15 cellular contexts compared by ENCODE assay signal in genomic region chr11:127620660-127621059, GRCh38.
"Had no signal": no experiment of that assay in that cellular context is flagged by ENCODE, and none has a peak within 500 bp of the region (broad histone marks: within the 10 kb centered on the region; RNA-seq: fewer than 3 reads in every experiment).

No MANE protein-coding gene starts in this region.

- H3K4me3 Mint-ChIP-seq: activated CD4-positive, alpha-beta T cell treated with anti-CD3 and anti-CD28 coated beads, Interleukin-2, amount 10 ng/mL, durations not matched to agents 24 days and 14 days; activated naive CD4-positive, alpha-beta T cell treated with anti-CD3 and anti-CD28 coated beads, Interleukin-2, amount 50 U/mL, for 24 hours; brain; endodermal cell; naive thymus-derived CD8-positive, alpha-beta T cell; WTC11 had no signal

- H3K27me3 ChIP-seq: neutrophil, stomach had no signal

- H3K36me3 ChIP-seq: neutrophil, stomach, thoracic aorta had no signal

- H3K27me3 Mint-ChIP-seq: activated CD4-positive, alpha-beta T cell treated with anti-CD3 and anti-CD28 coated beads, Interleukin-2, amount 10 ng/mL, durations not matched to agents 24 days and 14 days; activated naive CD4-positive, alpha-beta T cell treated with anti-CD3 and anti-CD28 coated beads, Interleukin-2, amount 50 U/mL, for 24 hours; brain had no signal

- DNase-seq: activated CD4-positive, alpha-beta T cell treated with anti-CD3 and anti-CD28 coated beads, Interleukin-2, amount 10 ng/mL, durations not matched to agents 24 days and 14 days; endodermal cell; left colon; mucosa of descending colon; naive thymus-derived CD8-positive, alpha-beta T cell; retina; stimulated activated CD4-positive, alpha-beta T cell treated with anti-CD3 and anti-CD28 coated beads, Interleukin-4, amount 100 ng/mL, for 24 hours; stomach had no signal

- H3K4me1 Mint-ChIP-seq: activated naive CD4-positive, alpha-beta T cell treated with anti-CD3 and anti-CD28 coated beads, Interleukin-2, amount 50 U/mL, for 24 hours; naive thymus-derived CD8-positive, alpha-beta T cell had no signal

- H3K9me3 Mint-ChIP-seq: activated T-helper 2 cell treated with anti-CD3 and anti-CD28 coated beads, Interferon-gamma antibody, Interleukin-2, Interleukin-4, amounts not matched to agents 10 μg/mL and 5 μg/mL and 100 μg/mL, durations not matched to agents 14 hours and 24 hours and 36 hours; endodermal cell; WTC11 had no signal

- H3K36me3 Mint-ChIP-seq: brain; naive thymus-derived CD8-positive, alpha-beta T cell; WTC11 had no signal

- H3K27ac ChIP-seq: neutrophil, stomach, thoracic aorta had no signal

- H3K4me1 ChIP-seq: stomach had no signal

- H3K27ac Mint-ChIP-seq: activated CD4-positive, alpha-beta T cell treated with anti-CD3 and anti-CD28 coated beads, Interleukin-2, amount 10 ng/mL, durations not matched to agents 24 days and 14 days; activated naive CD4-positive, alpha-beta T cell treated with anti-CD3 and anti-CD28 coated beads, Interleukin-2, amount 50 U/mL, for 24 hours; activated T-helper 2 cell treated with anti-CD3 and anti-CD28 coated beads, Interferon-gamma antibody, Interleukin-2, Interleukin-4, amounts not matched to agents 10 μg/mL and 5 μg/mL and 100 μg/mL, durations not matched to agents 14 hours and 24 hours and 36 hours; brain; endodermal cell; naive thymus-derived CD8-positive, alpha-beta T cell; WTC11 had no signal

- H3K9me3 ChIP-seq: mucosa of descending colon, neutrophil, stomach, thoracic aorta had no signal

- H3K4me3 ChIP-seq: lung, mucosa of descending colon, stomach, thoracic aorta had no signal
